In genomic region chr16:47013172-47013571, GRCh38 we compare ENCODE assay signal across 22 cellular contexts. TPM values are rescaled to one million over a fixed set of nuclear protein-coding genes. Genes with fewer than 3 reads are reported as not detected.
DNase-seq lines count a peak whose midpoint lies in the region; ATAC-seq, FAIRE-seq and TF ChIP-seq lines count a peak whose summit lies in the region.
"Had no signal": no experiment of that assay in that cellular context is flagged by ENCODE, and none has a peak within 500 bp of the region (broad histone marks: within the 10 kb centered on the region; RNA-seq: fewer than 3 reads in every experiment).

No MANE protein-coding gene starts in this region.

- TF ChIP-seq RAD21 in HepG2 (CRISPR knock-in tag; IDR thresholded peaks at IDR 0.05) = no peak
- no peak for TF ChIP-seq RAD21 in GM12878 (IDR thresholded peaks at IDR 0.05; ENCODE audit: insufficient read depth, low read depth, low read length)

- no peaks in the 10 kb centered on the region for H3K36me3 Mint-ChIP-seq in neural progenitor cell
- H3K36me3 Mint-ChIP-seq: CD8-positive, alpha-beta T cell had no signal

- no peaks in the 10 kb centered on the region for H3K9me3 Mint-ChIP-seq in neural progenitor cell
- H3K9me3 Mint-ChIP-seq: CD4-positive, alpha-beta T cell; CD8-positive, alpha-beta T cell had no signal

- H3K4me3 ChIP-seq in HepG2 (replicated peaks in 1 of 3; ENCODE audit: insufficient read depth in 1 of 3, low read depth in 2 of 3, low read length in 3 of 3) (no peak overlapping the region), right lobe of liver (no peak overlapping the region), GM12878 (no peak overlapping the region), neural progenitor cell (no peak overlapping the region), tibial nerve (no peak overlapping the region)
- H3K4me3 ChIP-seq: A549; BLaER1 treated with 17β-estradiol and CSF1 and Interleukin-3, amounts not matched to agents 10 nM and 100 nM had no signal

- POLR2A ChIA-PET in HepG2 (lab: Yijun Ruan, JAX) (no interaction called here), GM12878 (lab: Charles Lee) (no interaction called here)

- no peaks in the 10 kb centered on the region for H3K9me3 ChIP-seq in HepG2 (ENCODE audit: low read length)
- no peaks in the 10 kb centered on the region for H3K9me3 ChIP-seq in right lobe of liver
- H3K9me3 ChIP-seq in GM12878 (replicated peaks; ENCODE audit: control insufficient read depth, insufficient read depth, low read length) = no peaks in the 10 kb centered on the region; the same call in 2 of the 3 replicates
- no peaks in the 10 kb centered on the region for H3K9me3 ChIP-seq in neural progenitor cell (ENCODE audit: low read depth)
- no peaks in the 10 kb centered on the region for H3K9me3 ChIP-seq in tibial nerve
- H3K9me3 ChIP-seq: A549, Caco-2 had no signal

- FAIRE-seq in HepG2 (lab: Jason Lieb, UNC) = no peak
- no peak for FAIRE-seq in GM12878 (lab: Jason Lieb, UNC)
- FAIRE-seq: A549, D721Med, G401.6, GM12892, GM18507 had no signal

- ATAC-seq in HepG2 = no peak
- no peak for ATAC-seq in right lobe of liver
- no peak for ATAC-seq in GM12878
- no peak for ATAC-seq in GM19463 (IDR thresholded peaks at IDR 0.05; ENCODE audit: unreplicated experiment)
- ATAC-seq: A549; CD8-positive, alpha-beta T cell had no signal

- H3K27me3 ChIP-seq in HepG2 (ENCODE audit: control insufficient read depth in 1 of 2, insufficient read depth in 2 of 2, low read length in 2 of 2) (peaks cover 0 to 8% of the 10 kb centered on the region in 2 experiments; a peak in 1 of 5 replicates), right lobe of liver (no peaks in the 10 kb centered on the region), GM12878 (replicated peaks in 1 of 2; ENCODE audit: control insufficient read depth in 2 of 2, insufficient read depth in 2 of 2, low read length in 1 of 2) (no peaks in the 10 kb centered on the region), neural progenitor cell (no peaks in the 10 kb centered on the region), tibial nerve (no peaks in the 10 kb centered on the region)
- H3K27me3 ChIP-seq: BLaER1 treated with 17β-estradiol and CSF1 and Interleukin-3, amounts not matched to agents 10 nM and 100 nM had no signal

- H3K4me1 ChIP-seq in HepG2 (ENCODE audit: insufficient read depth, low read length) (peaks cover 16% of the 10 kb centered on the region), right lobe of liver (no peaks in the 10 kb centered on the region), GM12878 (ENCODE audit: control insufficient read depth, insufficient read depth, low read length) (peaks cover 25% of the 10 kb centered on the region), neural progenitor cell (peaks cover 12% of the 10 kb centered on the region), tibial nerve (no peaks in the 10 kb centered on the region)
- H3K4me1 ChIP-seq: A549, Caco-2 had no signal

- WGBS in HepG2 (ENCODE audit: low lambda C conversion rate) = 37% methylated on average over 4 of the region's 4 CpGs
- 81% methylated on average over 4 of the region's 4 CpGs for WGBS in right lobe of liver (ENCODE audit: insufficient coverage, low coverage, low lambda C conversion rate, missing lambda C conversion rate)
- 95% methylated on average over 4 of the region's 4 CpGs for WGBS in GM12878 (ENCODE audit: insufficient coverage, insufficient replicate concordance, low lambda C conversion rate, missing lambda C conversion rate)
- WGBS in tibial nerve, 2 donors = 93 to 94% methylated on average over 4 of the region's 4 CpGs

- no peaks in the 10 kb centered on the region for H3F3A ChIP-seq in neural progenitor cell (ENCODE audit: low read depth)

- in situ Hi-C loops in HepG2 (cut with HindIII; ENCODE audit: extremely low pct_ligation_motif_present, low pct_unique_long_range_greater_than_20kb) (no loop called here), GM12878 (cut with MboI) (no loop called here)

- TF ChIP-seq EP300 in HepG2 (IDR thresholded peaks at IDR 0.05; ENCODE audit: low read depth in 2 of 2, low read length in 2 of 2) (no peak), HepG2 (CRISPR knock-in tag; IDR thresholded peaks at IDR 0.05; ENCODE audit: borderline replicate concordance) (no peak), GM12878 (IDR thresholded peaks at IDR 0.05; ENCODE audit: borderline replicate concordance in 1 of 2, control insufficient read depth in 1 of 2, low read depth in 2 of 2, low read length in 2 of 2) (no peak), tibial nerve (IDR thresholded peaks at IDR 0.05) (no peak)

- SMC1A ChIA-PET in GM12878 (lab: Charles Lee; ENCODE audit: uncharacterized antibody, unreplicated experiment) = no interaction called here

- CTCF ChIA-PET in HepG2 (lab: Yijun Ruan, JAX; ENCODE audit: low intra/inter-chr PET ratio, low total read pairs) (no interaction called here), GM12878 (lab: Yijun Ruan, JAX) (no interaction called here)

- TF ChIP-seq CTCF in HepG2 (CRISPR knock-in tag; IDR thresholded peaks at IDR 0.05) (no peak), right lobe of liver (IDR thresholded peaks at IDR 0.05) (no peak), GM12878 (IDR thresholded peaks at IDR 0.05 in 2 of 3, conservative IDR thresholded peaks at IDR 0.05 in 1 of 3; ENCODE audit: control insufficient read depth in 2 of 3, extremely low read depth in 1 of 3, insufficient read depth in 1 of 3, low read depth in 3 of 3, low read length in 3 of 3) (no peak), neural progenitor cell (IDR thresholded peaks at IDR 0.05) (no peak), tibial nerve (IDR thresholded peaks at IDR 0.05) (no peak)

- H3K79me2 ChIP-seq in HepG2 (ENCODE audit: insufficient read depth, low read length) (no peaks in the 10 kb centered on the region), GM12878 (ENCODE audit: control insufficient read depth, insufficient read depth, low read length) (no peaks in the 10 kb centered on the region), neural progenitor cell (ENCODE audit: low read depth) (no peaks in the 10 kb centered on the region)

- H4K20me1 ChIP-seq in HepG2 (ENCODE audit: insufficient read depth, low read length) (no peaks in the 10 kb centered on the region), GM12878 (ENCODE audit: control insufficient read depth, insufficient read depth) (no peaks in the 10 kb centered on the region), neural progenitor cell (ENCODE audit: low read depth) (no peaks in the 10 kb centered on the region)
- H4K20me1 ChIP-seq: BLaER1 treated with 17β-estradiol and CSF1 and Interleukin-3, amounts not matched to agents 10 nM and 100 nM had no signal

- peaks cover 14% of the 10 kb centered on the region for H3K4me1 Mint-ChIP-seq in neural progenitor cell

- H3K36me3 ChIP-seq in HepG2 (replicated peaks in 1 of 2; ENCODE audit: control insufficient read depth in 1 of 2, insufficient read depth in 2 of 2, low read length in 2 of 2) (no peaks in the 10 kb centered on the region), right lobe of liver (no peaks in the 10 kb centered on the region), GM12878 (ENCODE audit: control insufficient read depth in 2 of 2, insufficient read depth in 2 of 2, low read length in 1 of 2) (no peaks in the 10 kb centered on the region), neural progenitor cell (no peaks in the 10 kb centered on the region), tibial nerve (no peaks in the 10 kb centered on the region)

- BruUV-seq in HepG2 (replicated peaks; lab: Mats Ljungman, UMichigan) (no TSS peak), GM12878 (replicated peaks; lab: Mats Ljungman, UMichigan) (no TSS peak)

- H3K9ac ChIP-seq in HepG2 (ENCODE audit: insufficient read depth, low read depth, low read length) = no peak overlapping the region
- H3K9ac ChIP-seq in GM12878 (ENCODE audit: control insufficient read depth, insufficient read depth, low read length) = no peak overlapping the region
- H3K9ac ChIP-seq in neural progenitor cell = no peak overlapping the region
- H3K9ac ChIP-seq: BLaER1 treated with 17β-estradiol and CSF1 and Interleukin-3, amounts not matched to agents 10 nM and 100 nM had no signal

- no peak overlapping the region for H3K4me2 ChIP-seq in HepG2 (ENCODE audit: low read depth, low read length)
- no peak overlapping the region for H3K4me2 ChIP-seq in GM12878 (ENCODE audit: control insufficient read depth, insufficient read depth)
- no peak overlapping the region for H3K4me2 ChIP-seq in neural progenitor cell
- H3K4me2 ChIP-seq: A549; BLaER1 treated with 17β-estradiol and CSF1 and Interleukin-3, amounts not matched to agents 10 nM and 100 nM had no signal

- DNase-seq in HepG2 (ENCODE audit: low spot score) = no peak
- no peak for DNase-seq in right lobe of liver
- no peak for DNase-seq in GM12878 (ENCODE audit: low read depth, low spot score)
- no peak for DNase-seq in neural progenitor cell (ENCODE audit: low spot score)
- DNase-seq in tibial nerve (ENCODE audit: low spot score in 2 of 2) = no peak
- DNase-seq: AML-193; Caco-2; Calu3; CD4-positive, alpha-beta T cell; CD8-positive, alpha-beta T cell; DMS79 treated with DMSO at 0.1 percent for 48 hours; GF-D8 had no signal

- no peak overlapping the region for H2AFZ ChIP-seq in HepG2 (ENCODE audit: low read length)
- H2AFZ ChIP-seq in GM12878 (ENCODE audit: control insufficient read depth, low read depth, low read length) = no peak overlapping the region
- peak overlapping the region; percentile 42 for H2AFZ ChIP-seq in neural progenitor cell (replicated peaks)

- no peaks in the 10 kb centered on the region for H3K27me3 Mint-ChIP-seq in neural progenitor cell (ENCODE audit: insufficient read depth, low read depth)
- H3K27me3 Mint-ChIP-seq: B cell; CD4-positive, alpha-beta T cell had no signal

- no peak overlapping the region for H3K27ac Mint-ChIP-seq in neural progenitor cell
- H3K27ac Mint-ChIP-seq: B cell; CD4-positive, alpha-beta T cell; CD8-positive, alpha-beta T cell had no signal

- RAD21 ChIA-PET in GM12878 (lab: Charles Lee; ENCODE audit: unreplicated experiment) = no interaction called here

- H3K27ac ChIP-seq in HepG2 (ENCODE audit: extremely low read length, insufficient read depth, low read length) = no peak overlapping the region
- no peak overlapping the region for H3K27ac ChIP-seq in right lobe of liver
- H3K27ac ChIP-seq in GM12878 (ENCODE audit: control insufficient read depth, insufficient read depth) = no peak overlapping the region
- H3K27ac ChIP-seq in neural progenitor cell = no peak overlapping the region
- H3K27ac ChIP-seq in tibial nerve = no peak overlapping the region
- H3K27ac ChIP-seq: 22Rv1, A549, C4-2B had no signal

- intact Hi-C loops in HepG2 (cut with micrococcal nuclease; ENCODE audit: unreplicated experiment) = no loop called here
- intact Hi-C loops in right lobe of liver (cut with DNase I) = loop anchor here in 1 of 2 donors (10.0 kb wide), 1 partner anchor 58 kb away; no protein-coding TSS in a partner anchor
- intact Hi-C loops in GM12878 (cut with micrococcal nuclease; ENCODE audit: unreplicated experiment) = no loop called here

- H3K4me3 Mint-ChIP-seq in neural progenitor cell = no peak overlapping the region
- H3K4me3 Mint-ChIP-seq: B cell; CD4-positive, alpha-beta T cell; CD8-positive, alpha-beta T cell had no signal

- TF ChIP-seq POLR2A in HepG2 (IDR thresholded peaks at IDR 0.05; ENCODE audit: insufficient read depth in 1 of 2, low read depth in 2 of 2, low read length in 2 of 2) (no peak), right lobe of liver (IDR thresholded peaks at IDR 0.05) (no peak), GM12878 (IDR thresholded peaks at IDR 0.05; ENCODE audit: low read depth, low read length) (no peak), tibial nerve (IDR thresholded peaks at IDR 0.05) (no peak)

RNA-seq across cellular contexts. Expression of gene DNAJA2, which starts 39.7 kb away (rescaled TPM):
- total RNA-seq in HepG2 (2016; rRNA removed; fragmentation: Illumina TruSeq; extraction: Trizol) (176 and 181 TPM in 2 replicates), right lobe of liver (10 to 100 TPM; 25.3 to 38.3 (median 32.0) TPM), GM12878 (2014; rRNA removed) (58.6 and 74.7 TPM in 2 replicates), GM12878 (2014; rRNA removed; fragmentation: Illumina TruSeq; extraction: Trizol) (74.5 and 75.6 TPM in 2 replicates), GM12878 (2021) (71.8 and 74.1 TPM in 2 replicates), neural progenitor cell (ENCODE audit: low replicate concordance) (70.1 and 113 TPM in 2 replicates), tibial nerve (10 to 100 TPM; 27.2 to 48.5 (median 31.7) TPM)
- total RNA-seq in HepG2 (2016; cell fraction: cytosol; rRNA removed; fragmentation: Illumina TruSeq; extraction: Trizol; ENCODE audit: low read depth) = 47.3 and 50.8 TPM in 2 replicates
- total RNA-seq in HepG2 (2016; cell fraction: insoluble cytoplasmic fraction; rRNA removed; fragmentation: Illumina TruSeq; extraction: Trizol) = 176 and 177 TPM in 2 replicates
- total RNA-seq in HepG2 (2016; cell fraction: membrane; rRNA removed; fragmentation: Illumina TruSeq; extraction: Trizol) = 92.5 and 108 TPM in 2 replicates
- total RNA-seq in HepG2 (2016; cell fraction: nucleus; rRNA removed; fragmentation: Illumina TruSeq; extraction: Trizol) = 65.1 and 73.4 TPM in 2 replicates
- polyA plus RNA-seq in HepG2 (2011; rRNA removed) (22.0 and 25.4 TPM in 2 replicates), GM12878 (2011; rRNA removed) (26.2 and 37.4 TPM in 2 replicates), GM12878 (2014; fragmentation: Illumina TruSeq; extraction: Trizol) (57.7 and 67.2 TPM in 2 replicates), GM12878 (2014; fragmentation: Nextera tagmentation; extraction: Ambion mirVana) (10 to 100 TPM; 40.4 to 43.5 TPM), GM12878 (2014; rRNA removed) (33.6 and 33.8 TPM in 2 replicates), GM12878 (2016; fragmentation: Nextera tagmentation; extraction: Ambion mirVana) (10 to 100 TPM; 94.4 to 96.4 TPM)
- 10.6 and 19.4 TPM in 2 replicates for polyA plus RNA-seq in HepG2 (2011; cell fraction: cytosol; rRNA removed)
- 9.5 and 13.3 TPM in 2 replicates for polyA plus RNA-seq in HepG2 (2011; cell fraction: nucleus; rRNA removed)
- 107 and 109 TPM in 2 replicates for polyA plus RNA-seq in HepG2 (2012)
- 27.5 and 27.6 TPM in 2 replicates for polyA plus RNA-seq in HepG2 (2016; cell fraction: cytosol; fragmentation: Illumina TruSeq; extraction: Trizol; ENCODE audit: low read depth)
- 139 and 148 TPM in 2 replicates for polyA plus RNA-seq in HepG2 (2016; cell fraction: insoluble cytoplasmic fraction; fragmentation: Illumina TruSeq; extraction: Trizol; ENCODE audit: low read depth)
- 41.2 and 43.1 TPM in 2 replicates for polyA plus RNA-seq in HepG2 (2016; cell fraction: membrane; fragmentation: Illumina TruSeq; extraction: Trizol; ENCODE audit: low read depth)
- polyA plus RNA-seq in HepG2 (2016; cell fraction: nucleus; fragmentation: Illumina TruSeq; extraction: Trizol; ENCODE audit: insufficient read depth, low read depth) = 78.3 and 82.7 TPM in 2 replicates
- 17.9 and 28.5 TPM in 2 replicates for polyA minus RNA-seq in HepG2 (2011; rRNA and poly(A)+ RNA removed; ENCODE audit: low replicate concordance)
- 57.4 and 64.5 TPM in 2 replicates for polyA minus RNA-seq in HepG2 (2011; cell fraction: cytosol; rRNA and poly(A)+ RNA removed)
- polyA minus RNA-seq in HepG2 (2011; cell fraction: nucleus; rRNA and poly(A)+ RNA removed) = 42.6 and 54.6 TPM in 2 replicates
- total RNA-seq in GM12878 (2013; cell fraction: nucleolus; rRNA removed) = 54.2 and 54.9 TPM in 2 replicates
- polyA plus RNA-seq in GM12878 (2011; ENCODE audit: low read depth) = 32.3 TPM
- 7.6 and 9.1 TPM in 2 replicates for polyA plus RNA-seq in GM12878 (2011; cell fraction: cytosol; rRNA removed)
- 14.8 and 20.9 TPM in 2 replicates for polyA plus RNA-seq in GM12878 (2011; cell fraction: nucleus; rRNA removed)
- 35.2 and 43.8 TPM in 2 replicates for polyA plus RNA-seq in GM12878 (2012)
- polyA minus RNA-seq in GM12878 (2011; rRNA and poly(A)+ RNA removed) = 30.4 and 50.9 TPM in 2 replicates
- polyA minus RNA-seq in GM12878 (2011; cell fraction: cytosol; rRNA and poly(A)+ RNA removed) = 22.9 and 23.4 TPM in 2 replicates
- polyA minus RNA-seq in GM12878 (2011; cell fraction: nucleus; rRNA and poly(A)+ RNA removed) = 17.0 and 23.0 TPM in 2 replicates
